ENCODE assay signal across 10 cellular contexts in the genomic region with DNA sequence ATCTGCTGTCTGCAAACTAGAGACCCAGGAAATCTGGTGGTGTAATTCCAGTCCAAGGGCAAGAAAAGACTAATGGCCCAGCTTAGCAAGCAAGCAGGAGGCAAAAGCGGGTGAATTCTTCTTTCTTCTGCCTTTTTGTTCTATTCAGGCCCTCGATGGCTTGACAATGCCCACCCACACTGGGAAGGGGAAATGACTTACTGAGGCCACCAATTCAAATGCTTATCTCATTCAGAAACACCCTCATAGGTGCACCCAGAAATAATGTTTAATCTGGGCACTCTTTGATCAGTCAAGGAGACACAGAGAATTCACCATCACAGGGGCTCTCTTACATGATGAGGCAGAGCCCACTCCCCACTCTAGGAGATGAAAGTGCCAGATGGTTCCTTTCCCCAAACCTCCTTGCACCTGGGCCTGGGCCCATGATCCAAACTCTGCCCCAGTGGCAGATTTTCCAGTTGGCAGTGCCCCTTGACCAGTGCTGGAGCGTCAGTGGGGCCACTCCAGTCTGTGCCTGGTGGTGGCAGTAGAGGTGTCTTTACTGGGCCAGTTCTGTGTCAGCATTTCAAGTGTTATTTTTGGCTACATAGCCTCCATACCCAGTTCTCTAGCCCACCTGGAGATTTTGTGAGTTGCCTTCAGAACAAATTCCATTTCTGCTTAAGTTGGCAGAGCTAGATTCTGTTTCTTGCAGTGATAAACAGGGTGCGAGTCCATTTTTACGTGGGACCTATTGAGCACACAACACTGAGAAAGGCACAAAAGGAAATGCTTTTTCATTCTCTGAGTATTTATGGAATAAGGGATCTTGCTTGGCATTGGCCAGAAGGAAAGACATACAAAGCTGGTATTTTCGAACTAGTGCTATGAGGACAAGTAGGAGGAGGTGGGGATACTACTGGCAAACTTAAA. TPM values are rescaled to one million over a fixed set of nuclear protein-coding genes. Genes with fewer than 3 reads are reported as not detected.
A peak's percentile ranks its signal among the peaks of the same experiment; 100 is the strongest.
DNase-seq lines count a peak whose midpoint lies in the region; ATAC-seq and TF ChIP-seq lines count a peak whose summit lies in the region.
"Had no signal": no experiment of that assay in that cellular context is flagged by ENCODE, and none has a peak within 500 bp of the region (broad histone marks: within the 10 kb centered on the region; RNA-seq: fewer than 3 reads in every experiment).

No MANE protein-coding gene starts in this region.

- H3K56ac ChIP-seq in IMR-90 (ENCODE audit: extremely low read depth, insufficient read depth, low read length): no peak overlapping the region

- no peak overlapping the region for H2AK9ac ChIP-seq in IMR-90 (replicated peaks; ENCODE audit: low read depth, low read length, poor library complexity)

- H2AFZ ChIP-seq in IMR-90 (replicated peaks; ENCODE audit: low read length, poor library complexity): no peak overlapping the region

- no peak overlapping the region for H3K9ac ChIP-seq in IMR-90 (ENCODE audit: low read depth, low read length)

- peak; percentile 29; the same call in 1 of the 2 replicates for TF ChIP-seq RAD21 in IMR-90 (IDR thresholded peaks at IDR 0.05; ENCODE audit: low read length)

- H2BK15ac ChIP-seq in IMR-90 (ENCODE audit: low read depth, low read length): no peak overlapping the region

- peaks cover 18% of the 10 kb centered on the region for H3K27me3 ChIP-seq in IMR-90 (ENCODE audit: control insufficient read depth, insufficient read depth, low read length)

- ATAC-seq in IMR-90 (ENCODE audit: low read depth): peak; percentile 86
- no peak for ATAC-seq in GM21737 (IDR thresholded peaks at IDR 0.05; ENCODE audit: unreplicated experiment)

- no peaks in the 10 kb centered on the region for H3K9me1 ChIP-seq in IMR-90 (ENCODE audit: insufficient read depth, low read length)

- in situ Hi-C loops in IMR-90 (cut with MboI; ENCODE audit: low sequenced_read_pairs): loop anchor here (25.0 kb wide), 1 partner anchor 1064 kb away; the partner anchor contains the start of gene DDX10

- H2BK20ac ChIP-seq in IMR-90 (ENCODE audit: low read depth, low read length): no peak overlapping the region

- H3K14ac ChIP-seq in IMR-90 (replicated peaks; ENCODE audit: low read depth, low read length): no peak overlapping the region

- 73% methylated on average over 2 of the region's 6 CpGs; no CpG with 5 or more reads in 1 of the 2 experiments for WGBS in IMR-90 (ENCODE audit: extremely low coverage in 2 of 2, insufficient read length in 1 of 2), 2 experiments

- no peaks in the 10 kb centered on the region for H3K36me3 ChIP-seq in IMR-90 (ENCODE audit: control insufficient read depth, insufficient read depth, low read length)

- H3K4me3 ChIP-seq in IMR-90 (ENCODE audit: insufficient read depth, low read depth, low read length): no peak overlapping the region
- H3K4me3 ChIP-seq: lung had no signal

- no peak overlapping the region for H3K18ac ChIP-seq in IMR-90 (ENCODE audit: low read depth, low read length)

- intact Hi-C loops in IMR-90 (cut with micrococcal nuclease): no loop called here

- CTCF ChIA-PET in IMR-90 (lab: Yijun Ruan, JAX): interaction anchor here (0.8 to 1.1 kb wide), 3 partner anchors 10 to 91 kb away, joined by 3 to 4 read pairs (median 3); no protein-coding TSS in a partner anchor

- H3K4me2 ChIP-seq in IMR-90 (ENCODE audit: low read depth, low read length): no peak overlapping the region

- no peak overlapping the region for H3K27ac ChIP-seq in IMR-90 (ENCODE audit: insufficient read depth, low read length)

- H4K8ac ChIP-seq in IMR-90 (ENCODE audit: low read depth in 2 of 2, low read length in 2 of 2): no peak overlapping the region

- H3K23ac ChIP-seq in IMR-90 (ENCODE audit: low read depth, low read length): no peak overlapping the region

- H4K20me1 ChIP-seq in IMR-90 (ENCODE audit: insufficient read depth, low read length): no peaks in the 10 kb centered on the region

- no peak for TF ChIP-seq POLR2A in IMR-90 (IDR thresholded peaks at IDR 0.05; ENCODE audit: low read depth, low read length)

- no peaks in the 10 kb centered on the region for H3K4me1 ChIP-seq in IMR-90 (ENCODE audit: control insufficient read depth, insufficient read depth, low read length)

- no peaks in the 10 kb centered on the region for H3K9me3 ChIP-seq in IMR-90 (ENCODE audit: control insufficient read depth, insufficient read depth, low read length)

- no peak overlapping the region for H4K91ac ChIP-seq in IMR-90 (ENCODE audit: insufficient read depth, low read depth, low read length)

- no peak overlapping the region for H2BK5ac ChIP-seq in IMR-90 (ENCODE audit: low read depth, low read length, poor library complexity, severe bottlenecking)

- DNase-seq in ELR (ENCODE audit: low read depth): peak; percentile 36
- DNase-seq in GM20000 (ENCODE audit: low spot score): peak; percentile 45
- no peak for DNase-seq in IMR-90
- DNase-seq in cerebellum (ENCODE audit: low spot score): peak; percentile 38
- DNase-seq in stimulated activated CD8-positive, alpha-beta memory T cell treated with anti-CD3 and anti-CD28 coated beads, Interleukin-4, amount 100 ng/mL, for 48 hours: peak; percentile 36
- DNase-seq in GF-D8 (lab: John Stamatoyannopoulos, UW): no peak
- DNase-seq in DMS153 treated with DMSO at 0.1 percent for 48 hours (lab: John Stamatoyannopoulos, UW; ENCODE audit: unreplicated experiment): no peak

- POLR2A ChIA-PET in IMR-90 (lab: Charles Lee; ENCODE audit: unreplicated experiment): no interaction called here

- peak; percentile 22 for TF ChIP-seq CTCF in GM20000 (IDR thresholded peaks at IDR 0.05; ENCODE audit: extremely low read depth, missing control alignments)
- peak; percentile 29; the same call in 1 of the 2 replicates for TF ChIP-seq CTCF in IMR-90 (conservative IDR thresholded peaks at IDR 0.05; ENCODE audit: low read depth, low read length)

- H3K4ac ChIP-seq in IMR-90 (ENCODE audit: low read depth, low read length): no peak overlapping the region

- BruUV-seq in IMR-90 (replicated peaks; lab: Mats Ljungman, UMichigan): no TSS peak

- H2BK120ac ChIP-seq in IMR-90 (ENCODE audit: low read depth, low read length): no peak overlapping the region

- dilution Hi-C loops in IMR-90 (cut with HindIII; ENCODE audit: low sequenced_read_pairs, unreplicated experiment): no loop called here

- no peak overlapping the region for H4K5ac ChIP-seq in IMR-90 (ENCODE audit: low read depth, low read length)

- H2AK5ac ChIP-seq in IMR-90 (ENCODE audit: low read depth, low read length): no peak overlapping the region

- H3K79me1 ChIP-seq in IMR-90 (ENCODE audit: low read depth in 1 of 2, low read length in 2 of 2): no peaks in the 10 kb centered on the region

TF ChIP-seq in IMR-90, 13 proteins besides CTCF, POLR2A, EP300 and RAD21:
- TF ChIP-seq MXI1 (IDR thresholded peaks at IDR 0.05; ENCODE audit: borderline replicate concordance, low read depth, low read length) (no peak), CHD1 (IDR thresholded peaks at IDR 0.05; ENCODE audit: low read depth, low read length) (no peak), SMC3 (IDR thresholded peaks at IDR 0.05; ENCODE audit: low read depth, low read length) (no peak), RCOR1 (IDR thresholded peaks at IDR 0.05; ENCODE audit: insufficient replicate concordance, low read length) (no peak), NFE2L2 (IDR thresholded peaks at IDR 0.05; ENCODE audit: low read depth, low read length) (no peak)
- TF ChIP-seq, protein P1, sequence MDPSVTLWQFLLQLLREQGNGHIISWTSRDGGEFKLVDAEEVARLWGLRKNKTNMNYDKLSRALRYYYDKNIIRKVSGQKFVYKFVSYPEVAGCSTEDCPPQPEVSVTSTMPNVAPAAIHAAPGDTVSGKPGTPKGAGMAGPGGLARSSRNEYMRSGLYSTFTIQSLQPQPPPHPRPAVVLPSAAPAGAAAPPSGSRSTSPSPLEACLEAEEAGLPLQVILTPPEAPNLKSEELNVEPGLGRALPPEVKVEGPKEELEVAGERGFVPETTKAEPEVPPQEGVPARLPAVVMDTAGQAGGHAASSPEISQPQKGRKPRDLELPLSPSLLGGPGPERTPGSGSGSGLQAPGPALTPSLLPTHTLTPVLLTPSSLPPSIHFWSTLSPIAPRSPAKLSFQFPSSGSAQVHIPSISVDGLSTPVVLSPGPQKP (IDR thresholded peaks at IDR 0.05; ENCODE audit: borderline replicate concordance, low read depth, low read length): no peak

RNA-seq across cellular contexts. Expression of gene ELMOD1, which starts 7.5 kb away (rescaled TPM):
- total RNA-seq in IMR-90 (2012; rRNA removed): 0.18 and 0.28 TPM in 2 replicates
- 0.22 and 0.29 TPM in 2 replicates for polyA plus RNA-seq in IMR-90 (2012; rRNA removed)
- polyA plus RNA-seq in IMR-90 (2012; cell fraction: cytosol; rRNA removed): 0.09 and 0.11 TPM in 2 replicates
- polyA plus RNA-seq in IMR-90 (2012; cell fraction: nucleus; rRNA removed; ENCODE audit: low replicate concordance): 0.09 and 0.61 TPM in 2 replicates
- total RNA-seq in cerebellum: 47.8 TPM
- total RNA-seq: T-helper 2 cell treated with Interferon-gamma antibody and Interleukin-4, amounts not matched to agents 100 ng/mL and 5 ng/mL, for 36 hours had no signal

RNA-seq across cellular contexts. Expression of gene ALKBH8, which starts 32.9 kb away (rescaled TPM):
- total RNA-seq in IMR-90 (2012; rRNA removed): 6.6 and 12.5 TPM in 2 replicates
- polyA plus RNA-seq in IMR-90 (2012; rRNA removed): 2.4 and 3.0 TPM in 2 replicates
- 0.44 and 0.47 TPM in 2 replicates for polyA plus RNA-seq in IMR-90 (2012; cell fraction: cytosol; rRNA removed)
- polyA plus RNA-seq in IMR-90 (2012; cell fraction: nucleus; rRNA removed; ENCODE audit: low replicate concordance): 0.64 and 3.9 TPM in 2 replicates
- 12.2 TPM for total RNA-seq in cerebellum

Comparison
In these comparisons a context has a peak if more than half of its experiments do, and no peak if none do; other contexts are left out.
1. DNase-seq: peak in ELR (single experiment), GM20000 (single experiment), cerebellum (single experiment) and stimulated activated CD8-positive, alpha-beta memory T cell treated with anti-CD3 and anti-CD28 coated beads, Interleukin-4, amount 100 ng/mL, for 48 hours (single experiment); none in IMR-90 (single experiment), GF-D8 (single experiment) and DMS153 treated with DMSO at 0.1 percent for 48 hours (single experiment).
2. RNA of gene ELMOD1, which starts 7.5 kb away (total RNA-seq): 47.8 TPM in cerebellum (single experiment); 0.18 to 0.28 TPM in IMR-90; every median in the first group is over 10 times any median in the second.